ENCODE assay signal across 1 cellular context in the genomic region with DNA sequence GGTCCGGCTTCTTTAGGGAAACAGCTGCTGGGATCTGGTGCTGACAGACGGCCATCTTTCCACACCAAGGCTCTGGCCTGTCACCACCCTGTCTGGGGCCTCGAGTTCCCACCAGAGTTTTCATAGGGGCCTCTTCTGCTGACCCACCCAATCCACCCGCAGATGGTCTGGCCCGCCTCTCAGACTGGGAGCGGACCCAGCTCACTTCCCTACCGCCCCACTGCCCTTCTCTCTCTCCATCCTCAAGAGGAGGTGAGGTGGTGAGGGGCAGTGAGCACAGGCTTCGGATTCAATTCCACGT.
TF ChIP-seq lines count a peak whose summit lies in the region.

No MANE protein-coding gene starts in this region.

TF ChIP-seq in HepG2, 621 proteins besides CTCF, POLR2A, EP300 and RAD21:
- no peak for TF ChIP-seq PCBP1 (IDR thresholded peaks at IDR 0.05; ENCODE audit: borderline replicate concordance, low read depth, low read length)
- no peak for TF ChIP-seq GATAD2A (CRISPR knock-in tag; IDR thresholded peaks at IDR 0.05)
- no peak for TF ChIP-seq ESRRA (CRISPR knock-in tag; IDR thresholded peaks at IDR 0.05; ENCODE audit: low read depth)
- TF ChIP-seq JUNB (CRISPR knock-in tag; IDR thresholded peaks at IDR 0.05; ENCODE audit: borderline replicate concordance), result no peak
- TF ChIP-seq BRD4 (CRISPR knock-in tag; IDR thresholded peaks at IDR 0.05), result no peak
- TF ChIP-seq ZNF451 (CRISPR knock-in tag; IDR thresholded peaks at IDR 0.05), result no peak
- TF ChIP-seq MTA1 (CRISPR knock-in tag; IDR thresholded peaks at IDR 0.05; ENCODE audit: borderline replicate concordance), result no peak
- TF ChIP-seq NFIB (CRISPR knock-in tag; IDR thresholded peaks at IDR 0.05; ENCODE audit: borderline replicate concordance), result no peak
- TF ChIP-seq HOXD1 (CRISPR knock-in tag; IDR thresholded peaks at IDR 0.05), result no peak
- TF ChIP-seq PAF1 (CRISPR knock-in tag; IDR thresholded peaks at IDR 0.05), result no peak
- TF ChIP-seq MAFK (conservative IDR thresholded peaks at IDR 0.05 in 1 of 2, IDR thresholded peaks at IDR 0.05 in 1 of 2; ENCODE audit: low read length in 2 of 2), result no peak
TF ChIP-seq in HepG2: peak in this region for 0.
